In the genomic region with DNA sequence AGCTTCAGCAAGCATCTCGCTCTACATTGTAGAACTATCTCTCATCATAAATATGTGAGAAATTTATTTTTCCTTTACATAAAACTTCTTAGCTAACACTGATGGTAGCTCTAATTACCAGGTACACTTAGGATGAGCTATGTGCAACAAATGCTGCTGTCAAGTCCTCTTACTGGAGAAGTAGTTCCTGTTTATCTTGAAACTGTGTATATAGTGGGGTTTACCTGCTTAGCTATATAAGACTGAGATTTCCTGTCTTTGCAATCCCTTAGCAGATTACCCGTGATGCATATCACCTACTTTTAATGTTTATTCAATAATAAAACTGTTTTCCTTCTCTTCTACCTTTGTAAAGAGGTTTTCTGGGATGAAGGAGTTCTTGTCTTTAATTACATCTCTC, we compare ENCODE assay signal across 37 cellular contexts.
"Had no signal": no experiment of that assay in that cellular context is flagged by ENCODE, and none has a peak within 500 bp of the region (broad histone marks: within the 10 kb centered on the region; RNA-seq: fewer than 3 reads in every experiment).

No MANE protein-coding gene starts in this region.

- H3K4me3 ChIP-seq: adrenal gland, ascending aorta, body of pancreas, breast epithelium, cardiac muscle cell had no signal

- H3K27ac ChIP-seq: adrenal gland, ascending aorta, body of pancreas, brain microvascular endothelial cell, breast epithelium, cardiac muscle cell had no signal

- H3K36me3 Mint-ChIP-seq: activated naive CD4-positive, alpha-beta T cell treated with anti-CD3 and anti-CD28 coated beads, Interleukin-2, amount 50 U/mL, for 72 hours; activated naive CD8-positive, alpha-beta T cell; activated naive CD8-positive, alpha-beta T cell treated with anti-CD3 and anti-CD28 coated beads for 36 hours; activated naive CD8-positive, alpha-beta T cell treated with anti-CD3 and anti-CD28 coated beads, Interleukin-2, amount 10 ng/mL, durations not matched to agents 7 days and 5 days; brain had no signal

- H3K9me3 ChIP-seq: adrenal gland, ascending aorta, body of pancreas, breast epithelium had no signal

- H3K27me3 ChIP-seq: adrenal gland, ascending aorta, body of pancreas, brain microvascular endothelial cell, breast epithelium, cardiac muscle cell had no signal

- H3K4me1 ChIP-seq: adrenal gland, ascending aorta, body of pancreas, breast epithelium had no signal

- H3K27ac Mint-ChIP-seq: activated naive CD4-positive, alpha-beta T cell treated with anti-CD3 and anti-CD28 coated beads for 36 hours; activated naive CD4-positive, alpha-beta T cell treated with anti-CD3 and anti-CD28 coated beads, Interleukin-2, amount 10 ng/mL, durations not matched to agents 7 days and 5 days; activated naive CD4-positive, alpha-beta T cell treated with anti-CD3 and anti-CD28 coated beads, Interleukin-2, amount 50 U/mL, for 72 hours; activated naive CD8-positive, alpha-beta T cell; activated naive CD8-positive, alpha-beta T cell treated with anti-CD3 and anti-CD28 coated beads for 36 hours; activated naive CD8-positive, alpha-beta T cell treated with anti-CD3 and anti-CD28 coated beads, Interleukin-2, amount 10 ng/mL, durations not matched to agents 7 days and 5 days; activated naive CD8-positive, alpha-beta T cell treated with anti-CD3 and anti-CD28 coated beads, Interleukin-2, amount 50 U/mL, for 24 hours; activated T-cell treated with anti-CD3 and anti-CD28 coated beads, Interleukin-2, amount 50 U/mL, for 24 hours; activated T-cell treated with anti-CD3 and anti-CD28 coated beads, Interleukin-2, amount 50 U/mL, for 72 hours; activated T-helper 1 cell treated with anti-CD3 and anti-CD28 coated beads, Interleukin-12 subunit alpha, Interleukin-12 subunit beta, Interleukin-2, Interleukin-4 antibody, amounts not matched to agents 30 ng/mL and 10 ng/mL and 1 ng/mL, durations not matched to agents 14 hours and 24 hours and 36 hours; activated T-helper 17 cell treated with anti-CD3 and anti-CD28 coated beads, Interleukin-2, amount 50 U/mL, for 72 hours; activated T-helper 2 cell treated with anti-CD3 and anti-CD28 coated beads, Interferon-gamma antibody, Interleukin-2, Interleukin-4, amounts not matched to agents 10 μg/mL and 5 μg/mL and 100 μg/mL, durations not matched to agents 14 hours and 24 hours and 36 hours; brain had no signal

- H3K36me3 ChIP-seq: adrenal gland, ascending aorta, brain microvascular endothelial cell, breast epithelium, cardiac muscle cell had no signal

- ATAC-seq: activated naive CD4-positive, alpha-beta T cell treated with anti-CD3 and anti-CD28 coated beads, Interleukin-2, amount 50 U/mL, for 72 hours; activated naive CD8-positive, alpha-beta T cell treated with anti-CD3 and anti-CD28 coated beads, Interleukin-2, amount 50 U/mL, for 24 hours; activated T-cell treated with anti-CD3 and anti-CD28 coated beads, Interleukin-2, amount 50 U/mL, for 4 hours; activated T-cell treated with anti-CD3 and anti-CD28 coated beads, Interleukin-2, amount 50 U/mL, for 72 hours; activated T-helper 17 cell treated with anti-CD3 and anti-CD28 coated beads, Interleukin-2, amount 50 U/mL, for 72 hours; body of pancreas had no signal

- H3K4me1 Mint-ChIP-seq: activated T-helper 17 cell treated with anti-CD3 and anti-CD28 coated beads, Interleukin-2, amount 50 U/mL, for 72 hours; brain; central memory CD8-positive, alpha-beta T cell had no signal

- DNase-seq: activated effector memory CD4-positive, alpha-beta T cell treated with anti-CD3 and anti-CD28 coated beads, Interleukin-2, amount 50 U/mL, for 16 hours; activated effector memory CD4-positive, alpha-beta T cell treated with Interleukin-2 at 50 U/mL for 16 hours; activated gamma-delta T cell; activated gamma-delta T cell treated with Interleukin-2 at 50 U/mL for 16 hours; activated naive CD4-positive, alpha-beta T cell; activated naive CD4-positive, alpha-beta T cell treated with anti-CD3 and anti-CD28 coated beads for 36 hours; activated naive CD4-positive, alpha-beta T cell treated with anti-CD3 and anti-CD28 coated beads, Interleukin-2, amount 10 ng/mL, durations not matched to agents 7 days and 5 days; activated naive CD4-positive, alpha-beta T cell treated with anti-CD3 and anti-CD28 coated beads, Interleukin-2, amount 50 U/mL, for 16 hours; activated naive CD4-positive, alpha-beta T cell treated with Interleukin-2 at 50 U/mL for 16 hours; activated naive CD8-positive, alpha-beta T cell treated with anti-CD3 and anti-CD28 coated beads for 36 hours; activated naive CD8-positive, alpha-beta T cell treated with anti-CD3 and anti-CD28 coated beads, Interleukin-2, amount 10 ng/mL, durations not matched to agents 7 days and 5 days; activated naive CD8-positive, alpha-beta T cell treated with anti-CD3 and anti-CD28 coated beads, Interleukin-2, amount 50 U/mL, for 24 hours; activated T-cell treated with anti-CD3 and anti-CD28 coated beads, Interleukin-2, amount 50 U/mL, for 24 hours; activated T-cell treated with anti-CD3 and anti-CD28 coated beads, Interleukin-2, amount 50 U/mL, for 4 hours; activated T-cell treated with anti-CD3 and anti-CD28 coated beads, Interleukin-2, amount 50 U/mL, for 48 hours; activated T-cell treated with anti-CD3 and anti-CD28 coated beads, Interleukin-2, amount 50 U/mL, for 72 hours; adrenal gland; amniotic stem cell; amygdala; anterior cingulate cortex; aorta; body of pancreas; brain microvascular endothelial cell; caudate nucleus; central memory CD4-positive, alpha-beta T cell; cerebellar nuclear complex had no signal

- H3K9me3 Mint-ChIP-seq: activated naive CD4-positive, alpha-beta T cell treated with anti-CD3 and anti-CD28 coated beads for 36 hours; activated naive CD4-positive, alpha-beta T cell treated with anti-CD3 and anti-CD28 coated beads, Interleukin-2, amount 10 ng/mL, durations not matched to agents 7 days and 5 days; activated naive CD4-positive, alpha-beta T cell treated with anti-CD3 and anti-CD28 coated beads, Interleukin-2, amount 50 U/mL, for 24 hours; activated naive CD4-positive, alpha-beta T cell treated with anti-CD3 and anti-CD28 coated beads, Interleukin-2, amount 50 U/mL, for 72 hours; activated naive CD8-positive, alpha-beta T cell treated with anti-CD3 and anti-CD28 coated beads for 36 hours; activated naive CD8-positive, alpha-beta T cell treated with anti-CD3 and anti-CD28 coated beads, Interleukin-2, amount 50 U/mL, for 24 hours; activated T-cell treated with anti-CD3 and anti-CD28 coated beads, Interleukin-2, amount 50 U/mL, for 24 hours; activated T-cell treated with anti-CD3 and anti-CD28 coated beads, Interleukin-2, amount 50 U/mL, for 4 hours; activated T-cell treated with anti-CD3 and anti-CD28 coated beads, Interleukin-2, amount 50 U/mL, for 72 hours; activated T-helper 1 cell treated with anti-CD3 and anti-CD28 coated beads, Interleukin-12 subunit alpha, Interleukin-12 subunit beta, Interleukin-2, Interleukin-4 antibody, amounts not matched to agents 30 ng/mL and 10 ng/mL and 1 ng/mL, durations not matched to agents 14 hours and 24 hours and 36 hours; activated T-helper 17 cell treated with anti-CD3 and anti-CD28 coated beads, Interleukin-2, amount 50 U/mL, for 72 hours; activated T-helper 2 cell treated with anti-CD3 and anti-CD28 coated beads, Interferon-gamma antibody, Interleukin-2, Interleukin-4, amounts not matched to agents 10 μg/mL and 5 μg/mL and 100 μg/mL, durations not matched to agents 14 hours and 24 hours and 36 hours; brain; central memory CD8-positive, alpha-beta T cell had no signal

- H3K4me3 Mint-ChIP-seq: activated naive CD4-positive, alpha-beta T cell treated with anti-CD3 and anti-CD28 coated beads for 36 hours; activated naive CD4-positive, alpha-beta T cell treated with anti-CD3 and anti-CD28 coated beads, Interleukin-2, amount 10 ng/mL, durations not matched to agents 7 days and 5 days; activated naive CD4-positive, alpha-beta T cell treated with anti-CD3 and anti-CD28 coated beads, Interleukin-2, amount 50 U/mL, for 24 hours; activated naive CD8-positive, alpha-beta T cell; activated naive CD8-positive, alpha-beta T cell treated with anti-CD3 and anti-CD28 coated beads for 36 hours; activated naive CD8-positive, alpha-beta T cell treated with anti-CD3 and anti-CD28 coated beads, Interleukin-2, amount 10 ng/mL, durations not matched to agents 7 days and 5 days; activated naive CD8-positive, alpha-beta T cell treated with anti-CD3 and anti-CD28 coated beads, Interleukin-2, amount 50 U/mL, for 24 hours; activated T-cell treated with anti-CD3 and anti-CD28 coated beads, Interleukin-2, amount 50 U/mL, for 24 hours; activated T-cell treated with anti-CD3 and anti-CD28 coated beads, Interleukin-2, amount 50 U/mL, for 4 hours; activated T-cell treated with anti-CD3 and anti-CD28 coated beads, Interleukin-2, amount 50 U/mL, for 72 hours; activated T-helper 1 cell treated with anti-CD3 and anti-CD28 coated beads, Interleukin-12 subunit alpha, Interleukin-12 subunit beta, Interleukin-2, Interleukin-4 antibody, amounts not matched to agents 30 ng/mL and 10 ng/mL and 1 ng/mL, durations not matched to agents 14 hours and 24 hours and 36 hours; activated T-helper 17 cell treated with anti-CD3 and anti-CD28 coated beads, Interleukin-2, amount 50 U/mL, for 72 hours; brain; central memory CD8-positive, alpha-beta T cell had no signal

- H3K27me3 Mint-ChIP-seq: activated naive CD4-positive, alpha-beta T cell treated with anti-CD3 and anti-CD28 coated beads, Interleukin-2, amount 50 U/mL, for 24 hours; activated naive CD8-positive, alpha-beta T cell; activated naive CD8-positive, alpha-beta T cell treated with anti-CD3 and anti-CD28 coated beads for 36 hours; activated T-cell treated with anti-CD3 and anti-CD28 coated beads, Interleukin-2, amount 50 U/mL, for 24 hours had no signal
